ENCODE assay signal across 1 cellular context in the genomic region with DNA sequence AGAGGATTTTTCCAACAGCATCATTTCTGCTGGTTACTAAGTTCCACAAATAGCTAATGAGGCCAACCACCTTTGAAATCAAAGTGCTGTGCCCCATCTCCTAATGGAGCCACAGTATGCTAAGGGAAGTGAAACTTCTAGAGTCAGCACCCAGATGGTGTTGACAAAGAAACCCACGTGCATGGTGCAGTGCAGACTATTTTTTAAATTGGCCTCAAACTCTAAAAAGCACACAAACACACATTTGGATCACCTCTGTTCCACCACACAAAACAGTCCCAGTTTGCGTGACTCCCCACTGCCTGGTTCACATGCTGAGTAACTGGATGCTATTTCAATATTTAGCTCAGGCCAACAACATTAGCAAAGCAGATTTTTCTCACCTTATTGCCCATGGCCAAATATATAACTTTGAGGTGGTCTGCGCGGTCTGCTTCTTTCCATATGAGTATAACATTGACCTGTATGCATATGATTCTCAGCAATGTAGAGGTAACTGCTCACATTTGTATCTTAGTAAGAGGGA.
TF ChIP-seq lines count a peak whose summit lies in the region.

No MANE protein-coding gene starts in this region.

TF ChIP-seq in GM23338, 12 proteins besides CTCF, POLR2A, EP300 and RAD21 (continued from another document):
- TF ChIP-seq, protein P1, sequence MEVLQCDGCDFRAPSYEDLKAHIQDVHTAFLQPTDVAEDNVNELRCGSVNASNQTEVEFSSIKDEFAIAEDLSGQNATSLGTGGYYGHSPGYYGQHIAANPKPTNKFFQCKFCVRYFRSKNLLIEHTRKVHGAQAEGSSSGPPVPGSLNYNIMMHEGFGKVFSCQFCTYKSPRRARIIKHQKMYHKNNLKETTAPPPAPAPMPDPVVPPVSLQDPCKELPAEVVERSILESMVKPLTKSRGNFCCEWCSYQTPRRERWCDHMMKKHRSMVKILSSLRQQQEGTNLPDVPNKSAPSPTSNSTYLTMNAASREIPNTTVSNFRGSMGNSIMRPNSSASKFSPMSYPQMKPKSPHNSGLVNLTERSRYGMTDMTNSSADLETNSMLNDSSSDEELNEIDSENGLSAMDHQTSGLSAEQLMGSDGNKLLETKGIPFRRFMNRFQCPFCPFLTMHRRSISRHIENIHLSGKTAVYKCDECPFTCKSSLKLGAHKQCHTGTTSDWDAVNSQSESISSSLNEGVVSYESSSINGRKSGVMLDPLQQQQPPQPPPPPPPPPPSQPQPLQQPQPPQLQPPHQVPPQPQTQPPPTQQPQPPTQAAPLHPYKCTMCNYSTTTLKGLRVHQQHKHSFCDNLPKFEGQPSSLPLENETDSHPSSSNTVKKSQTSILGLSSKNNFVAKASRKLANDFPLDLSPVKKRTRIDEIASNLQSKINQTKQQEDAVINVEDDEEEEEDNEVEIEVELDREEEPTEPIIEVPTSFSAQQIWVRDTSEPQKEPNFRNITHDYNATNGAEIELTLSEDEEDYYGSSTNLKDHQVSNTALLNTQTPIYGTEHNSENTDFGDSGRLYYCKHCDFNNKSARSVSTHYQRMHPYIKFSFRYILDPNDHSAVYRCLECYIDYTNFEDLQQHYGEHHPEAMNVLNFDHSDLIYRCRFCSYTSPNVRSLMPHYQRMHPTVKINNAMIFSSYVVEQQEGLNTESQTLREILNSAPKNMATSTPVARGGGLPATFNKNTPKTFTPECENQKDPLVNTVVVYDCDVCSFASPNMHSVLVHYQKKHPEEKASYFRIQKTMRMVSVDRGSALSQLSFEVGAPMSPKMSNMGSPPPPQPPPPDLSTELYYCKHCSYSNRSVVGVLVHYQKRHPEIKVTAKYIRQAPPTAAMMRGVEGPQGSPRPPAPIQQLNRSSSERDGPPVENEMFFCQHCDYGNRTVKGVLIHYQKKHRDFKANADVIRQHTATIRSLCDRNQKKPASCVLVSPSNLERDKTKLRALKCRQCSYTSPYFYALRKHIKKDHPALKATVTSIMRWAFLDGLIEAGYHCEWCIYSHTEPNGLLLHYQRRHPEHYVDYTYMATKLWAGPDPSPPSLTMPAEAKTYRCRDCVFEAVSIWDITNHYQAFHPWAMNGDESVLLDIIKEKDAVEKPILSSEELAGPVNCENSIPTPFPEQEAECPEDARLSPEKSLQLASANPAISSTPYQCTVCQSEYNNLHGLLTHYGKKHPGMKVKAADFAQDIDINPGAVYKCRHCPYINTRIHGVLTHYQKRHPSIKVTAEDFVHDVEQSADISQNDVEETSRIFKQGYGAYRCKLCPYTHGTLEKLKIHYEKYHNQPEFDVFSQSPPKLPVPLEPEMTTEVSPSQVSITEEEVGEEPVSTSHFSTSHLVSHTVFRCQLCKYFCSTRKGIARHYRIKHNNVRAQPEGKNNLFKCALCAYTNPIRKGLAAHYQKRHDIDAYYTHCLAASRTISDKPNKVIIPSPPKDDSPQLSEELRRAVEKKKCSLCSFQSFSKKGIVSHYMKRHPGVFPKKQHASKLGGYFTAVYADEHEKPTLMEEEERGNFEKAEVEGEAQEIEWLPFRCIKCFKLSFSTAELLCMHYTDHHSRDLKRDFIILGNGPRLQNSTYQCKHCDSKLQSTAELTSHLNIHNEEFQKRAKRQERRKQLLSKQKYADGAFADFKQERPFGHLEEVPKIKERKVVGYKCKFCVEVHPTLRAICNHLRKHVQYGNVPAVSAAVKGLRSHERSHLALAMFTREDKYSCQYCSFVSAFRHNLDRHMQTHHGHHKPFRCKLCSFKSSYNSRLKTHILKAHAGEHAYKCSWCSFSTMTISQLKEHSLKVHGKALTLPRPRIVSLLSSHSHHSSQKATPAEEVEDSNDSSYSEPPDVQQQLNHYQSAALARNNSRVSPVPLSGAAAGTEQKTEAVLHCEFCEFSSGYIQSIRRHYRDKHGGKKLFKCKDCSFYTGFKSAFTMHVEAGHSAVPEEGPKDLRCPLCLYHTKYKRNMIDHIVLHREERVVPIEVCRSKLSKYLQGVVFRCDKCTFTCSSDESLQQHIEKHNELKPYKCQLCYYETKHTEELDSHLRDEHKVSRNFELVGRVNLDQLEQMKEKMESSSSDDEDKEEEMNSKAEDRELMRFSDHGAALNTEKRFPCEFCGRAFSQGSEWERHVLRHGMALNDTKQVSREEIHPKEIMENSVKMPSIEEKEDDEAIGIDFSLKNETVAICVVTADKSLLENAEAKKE (CRISPR knock-in tag; IDR thresholded peaks at IDR 0.05) = no peak
- TF ChIP-seq EZH2 (IDR thresholded peaks at IDR 0.05; ENCODE audit: low read depth, unreplicated experiment) = no peak
- TF ChIP-seq ZNF114 (CRISPR knock-in tag; IDR thresholded peaks at IDR 0.05) = no peak
- TF ChIP-seq ZNF331 (CRISPR knock-in tag; IDR thresholded peaks at IDR 0.05; ENCODE audit: low read depth) = no peak
- TF ChIP-seq STAT1 (IDR thresholded peaks at IDR 0.05; ENCODE audit: unreplicated experiment) = no peak
- TF ChIP-seq, protein P2, sequence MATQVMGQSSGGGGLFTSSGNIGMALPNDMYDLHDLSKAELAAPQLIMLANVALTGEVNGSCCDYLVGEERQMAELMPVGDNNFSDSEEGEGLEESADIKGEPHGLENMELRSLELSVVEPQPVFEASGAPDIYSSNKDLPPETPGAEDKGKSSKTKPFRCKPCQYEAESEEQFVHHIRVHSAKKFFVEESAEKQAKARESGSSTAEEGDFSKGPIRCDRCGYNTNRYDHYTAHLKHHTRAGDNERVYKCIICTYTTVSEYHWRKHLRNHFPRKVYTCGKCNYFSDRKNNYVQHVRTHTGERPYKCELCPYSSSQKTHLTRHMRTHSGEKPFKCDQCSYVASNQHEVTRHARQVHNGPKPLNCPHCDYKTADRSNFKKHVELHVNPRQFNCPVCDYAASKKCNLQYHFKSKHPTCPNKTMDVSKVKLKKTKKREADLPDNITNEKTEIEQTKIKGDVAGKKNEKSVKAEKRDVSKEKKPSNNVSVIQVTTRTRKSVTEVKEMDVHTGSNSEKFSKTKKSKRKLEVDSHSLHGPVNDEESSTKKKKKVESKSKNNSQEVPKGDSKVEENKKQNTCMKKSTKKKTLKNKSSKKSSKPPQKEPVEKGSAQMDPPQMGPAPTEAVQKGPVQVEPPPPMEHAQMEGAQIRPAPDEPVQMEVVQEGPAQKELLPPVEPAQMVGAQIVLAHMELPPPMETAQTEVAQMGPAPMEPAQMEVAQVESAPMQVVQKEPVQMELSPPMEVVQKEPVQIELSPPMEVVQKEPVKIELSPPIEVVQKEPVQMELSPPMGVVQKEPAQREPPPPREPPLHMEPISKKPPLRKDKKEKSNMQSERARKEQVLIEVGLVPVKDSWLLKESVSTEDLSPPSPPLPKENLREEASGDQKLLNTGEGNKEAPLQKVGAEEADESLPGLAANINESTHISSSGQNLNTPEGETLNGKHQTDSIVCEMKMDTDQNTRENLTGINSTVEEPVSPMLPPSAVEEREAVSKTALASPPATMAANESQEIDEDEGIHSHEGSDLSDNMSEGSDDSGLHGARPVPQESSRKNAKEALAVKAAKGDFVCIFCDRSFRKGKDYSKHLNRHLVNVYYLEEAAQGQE (IDR thresholded peaks at IDR 0.05; ENCODE audit: unreplicated experiment) = no peak
- no peak for TF ChIP-seq NANOG (IDR thresholded peaks at IDR 0.05; ENCODE audit: borderline replicate concordance)
TF ChIP-seq in GM23338: peak in this region for 0.
